In genomic region chr2:46259782-46260178, GRCh38 we compare ENCODE assay signal across 18 cellular contexts.
"Had no signal": no experiment of that assay in that cellular context is flagged by ENCODE, and none has a peak within 500 bp of the region (broad histone marks: within the 10 kb centered on the region; RNA-seq: fewer than 3 reads in every experiment).

No MANE protein-coding gene starts in this region.

- H3K36me3 ChIP-seq: adrenal gland, breast epithelium, esophagus muscularis mucosa, stomach, thoracic aorta had no signal

- ATAC-seq: activated CD4-positive, alpha-beta T cell treated with anti-CD3 and anti-CD28 coated beads for 36 hours; WTC11 had no signal

- H2AFZ ChIP-seq: hepatocyte had no signal

- H3K79me2 ChIP-seq: hepatocyte had no signal

- H3K4me2 ChIP-seq: hepatocyte had no signal

- H3K9me3 ChIP-seq: adrenal gland, breast epithelium, esophagus muscularis mucosa, stomach, thoracic aorta had no signal

- H3K4me1 ChIP-seq: breast epithelium had no signal

- H3K27me3 ChIP-seq: adrenal gland, breast epithelium, esophagus muscularis mucosa, hepatocyte, stomach had no signal

- H3K27ac ChIP-seq: breast epithelium, hepatocyte, thoracic aorta had no signal

- H3K4me3 ChIP-seq: adrenal gland, breast epithelium, esophagus muscularis mucosa, hepatocyte, stomach, thoracic aorta had no signal

- DNase-seq: activated CD4-positive, alpha-beta T cell treated with anti-CD3 and anti-CD28 coated beads for 36 hours; activated CD4-positive, alpha-beta T cell treated with anti-CD3 and anti-CD28 coated beads, Interleukin-2, amount 50 U/mL, for 48 hours; activated gamma-delta T cell; cerebellar nuclear complex; cortex of kidney; effector CD4-positive, alpha-beta T cell; mammary epithelial cell; small intestine; stimulated activated CD4-positive, alpha-beta T cell treated with anti-CD3 and anti-CD28 coated beads, Interleukin-4, amount 100 ng/mL, for 1 hour; stomach; SW 1271 had no signal

- FAIRE-seq: astrocyte, small intestine had no signal
